6 cellular contexts compared by ENCODE assay signal in the genomic region with DNA sequence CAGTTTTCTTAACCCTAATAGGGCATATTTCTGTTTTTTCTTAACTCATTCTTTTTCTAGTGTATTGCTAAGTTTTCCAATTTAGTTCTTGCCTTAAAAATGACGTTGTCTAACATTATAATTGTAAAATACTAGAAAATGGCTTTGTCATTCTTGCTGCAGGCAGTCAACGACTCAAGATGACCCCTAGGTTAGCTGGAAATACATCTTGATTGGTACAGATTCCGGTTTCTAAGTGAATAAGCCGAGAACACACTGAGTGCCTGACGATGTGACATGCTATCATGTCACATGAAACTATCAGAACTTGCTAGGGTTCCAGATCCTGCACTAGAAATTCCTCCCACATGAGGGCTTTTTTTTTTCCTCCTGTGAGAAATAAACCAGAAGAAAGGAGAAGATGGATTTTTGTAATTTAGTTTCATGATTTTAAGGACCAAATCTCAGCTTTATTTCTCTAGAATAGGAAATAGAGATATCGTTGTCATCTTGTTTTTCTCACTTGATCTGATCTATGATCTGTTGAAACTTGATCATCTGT. TPM values are rescaled to one million over a fixed set of nuclear protein-coding genes. Genes with fewer than 3 reads are reported as not detected.
"Had no signal": no experiment of that assay in that cellular context is flagged by ENCODE, and none has a peak within 500 bp of the region (broad histone marks: within the 10 kb centered on the region; RNA-seq: fewer than 3 reads in every experiment).

No MANE protein-coding gene starts in this region.

RNA-seq across cellular contexts. Expression of a gene that starts 49.3 kb away (rescaled TPM):
- total RNA-seq: activated CD4-positive, alpha-beta T cell treated with anti-CD3 and anti-CD28 coated beads, Interleukin-2, amount 10 ng/mL, durations not matched to agents 7 days and 5 days; astrocyte; bronchial epithelial cell; esophagus mucosa; T-helper 2 cell treated with Interferon-gamma antibody and Interleukin-4, amounts not matched to agents 100 ng/mL and 5 ng/mL, for 36 hours; WTC11 had no signal
